In the genomic region with DNA sequence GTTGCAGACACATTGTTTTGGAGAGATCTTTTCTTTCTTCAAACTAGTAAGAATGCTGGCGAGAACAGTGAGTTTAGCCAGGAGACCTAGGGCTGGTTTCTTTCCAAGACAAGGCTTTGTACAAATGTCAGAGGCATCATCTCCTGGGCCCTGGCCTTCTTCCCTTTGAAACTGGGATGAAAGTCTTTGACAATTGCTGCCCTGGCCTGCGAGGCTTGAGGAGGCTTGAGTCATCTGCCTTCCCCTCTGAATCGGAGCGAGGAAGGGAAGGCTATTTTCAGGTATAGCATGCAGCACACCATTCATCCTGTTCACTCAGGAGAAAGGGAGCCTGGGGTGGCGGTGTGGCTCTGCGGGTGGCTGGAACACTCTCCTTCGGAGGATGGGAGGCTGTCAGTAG, we compare ENCODE assay signal across 29 cellular contexts. TPM values are rescaled to one million over a fixed set of nuclear protein-coding genes. Genes with fewer than 3 reads are reported as not detected.
A peak's percentile ranks its signal among the peaks of the same experiment; 100 is the strongest.
DNase-seq lines count a peak whose midpoint lies in the region; ATAC-seq, FAIRE-seq and TF ChIP-seq lines count a peak whose summit lies in the region.
"Had no signal": no experiment of that assay in that cellular context is flagged by ENCODE, and none has a peak within 500 bp of the region (broad histone marks: within the 10 kb centered on the region; RNA-seq: fewer than 3 reads in every experiment).

No MANE protein-coding gene starts in this region.

- peaks cover 12% of the 10 kb centered on the region for H4K20me1 ChIP-seq in astrocyte (ENCODE audit: insufficient read depth, low read length)

- peaks cover 9% of the 10 kb centered on the region for H3K27me3 Mint-ChIP-seq in astrocyte (ENCODE audit: low read depth, unreplicated experiment)
- H3K27me3 Mint-ChIP-seq: activated CD4-positive, alpha-beta T cell treated with anti-CD3 and anti-CD28 coated beads, Interleukin-2, amount 10 ng/mL, durations not matched to agents 7 days and 5 days; activated CD8-positive, alpha-beta memory T cell treated with anti-CD3 and anti-CD28 coated beads, Interleukin-2, amount 10 ng/mL, durations not matched to agents 7 days and 5 days had no signal

- no peaks in the 10 kb centered on the region for H3K79me2 ChIP-seq in astrocyte (ENCODE audit: insufficient read depth, low read length)

- H3K27ac ChIP-seq in astrocyte (ENCODE audit: low read depth, low read length), result no peak overlapping the region
- H3K27ac ChIP-seq: A549, lower lobe of right lung, right lobe of liver, thoracic aorta, vagina had no signal

- H3K9me3 Mint-ChIP-seq in astrocyte (ENCODE audit: unreplicated experiment), result peaks cover 2% of the 10 kb centered on the region
- H3K9me3 Mint-ChIP-seq: activated CD4-positive, alpha-beta T cell treated with anti-CD3 and anti-CD28 coated beads, Interleukin-2, amount 10 ng/mL, durations not matched to agents 7 days and 5 days; H9; nephron; WTC11 had no signal

- no peak overlapping the region for H3K4me2 ChIP-seq in astrocyte (ENCODE audit: low read length)
- H3K4me2 ChIP-seq: A549 had no signal

- H3K36me3 ChIP-seq in astrocyte (ENCODE audit: insufficient read depth, low read length), result no peaks in the 10 kb centered on the region
- H3K36me3 ChIP-seq: right lobe of liver, thoracic aorta had no signal

- peaks cover 7% of the 10 kb centered on the region for H3K36me3 Mint-ChIP-seq in astrocyte (ENCODE audit: low read depth, unreplicated experiment)
- H3K36me3 Mint-ChIP-seq: WTC11 had no signal

- no peak overlapping the region for H2AFZ ChIP-seq in astrocyte (ENCODE audit: low read depth, low read length)

- H3K4me1 Mint-ChIP-seq in astrocyte (ENCODE audit: low read depth, unreplicated experiment), result peaks cover 3% of the 10 kb centered on the region
- H3K4me1 Mint-ChIP-seq: activated CD4-positive, alpha-beta T cell treated with anti-CD3 and anti-CD28 coated beads, Interleukin-2, amount 10 ng/mL, durations not matched to agents 7 days and 5 days; activated CD8-positive, alpha-beta memory T cell treated with anti-CD3 and anti-CD28 coated beads, Interleukin-2, amount 10 ng/mL, durations not matched to agents 7 days and 5 days had no signal

- no peak overlapping the region for H3K9ac ChIP-seq in astrocyte (ENCODE audit: low read length)

- no peak for ATAC-seq in HG03045 (IDR thresholded peaks at IDR 0.05; ENCODE audit: unreplicated experiment)
- no peak for ATAC-seq in HG02610 (IDR thresholded peaks at IDR 0.05; ENCODE audit: unreplicated experiment)
- ATAC-seq: A549; activated CD8-positive, alpha-beta memory T cell treated with anti-CD3 and anti-CD28 coated beads, Interleukin-2, amount 10 ng/mL, durations not matched to agents 7 days and 5 days; lower lobe of right lung; Panc1; right lobe of liver; stimulated activated naive CD8-positive, alpha-beta T cell treated with anti-CD3 and anti-CD28 coated beads, Interleukin-15, Interleukin-2, amounts not matched to agents 100 U/mL and 50 U/mL, for 24 hours had no signal

- H3K27me3 ChIP-seq in astrocyte (ENCODE audit: insufficient read depth, low read length), result no peaks in the 10 kb centered on the region
- H3K27me3 ChIP-seq: right lobe of liver, vagina had no signal

- no peaks in the 10 kb centered on the region for H3K4me1 ChIP-seq in astrocyte (ENCODE audit: insufficient read depth, low read length)
- H3K4me1 ChIP-seq: A549, lower lobe of right lung, right lobe of liver, vagina had no signal

- no peak overlapping the region for H3K4me3 Mint-ChIP-seq in astrocyte (ENCODE audit: unreplicated experiment)
- H3K4me3 Mint-ChIP-seq: activated CD4-positive, alpha-beta T cell treated with anti-CD3 and anti-CD28 coated beads, Interleukin-2, amount 10 ng/mL, durations not matched to agents 7 days and 5 days; activated CD8-positive, alpha-beta memory T cell treated with anti-CD3 and anti-CD28 coated beads, Interleukin-2, amount 10 ng/mL, durations not matched to agents 7 days and 5 days; H9; nephron; WTC11 had no signal

- TF ChIP-seq CTCF in astrocyte (IDR thresholded peaks at IDR 0.05; ENCODE audit: insufficient read depth, low read depth, low read length) (no peak), fibroblast of the aortic adventitia (IDR thresholded peaks at IDR 0.05; ENCODE audit: insufficient read depth, low read length) (no peak)

- peak; percentile 20 for DNase-seq in ELF-1 (ENCODE audit: low read depth, low spot score)
- peak; percentile 25 for DNase-seq in astrocyte (ENCODE audit: low read depth)
- DNase-seq in fibroblast of the aortic adventitia (ENCODE audit: low read depth), result peak; percentile 89
- DNase-seq in retina, result peak; percentile 32
- DNase-seq in stimulated activated CD4-positive, alpha-beta T cell treated with anti-CD3 and anti-CD28 coated beads, Interleukin-1b, Interleukin-23, amount 100 ng/mL, for 48 hours, result no peak
- no peak for DNase-seq in NCI-H2196 (lab: John Stamatoyannopoulos, UW; ENCODE audit: unreplicated experiment)
- DNase-seq: activated CD4-positive, alpha-beta T cell treated with anti-CD3 and anti-CD28 coated beads, Interleukin-2, amount 10 ng/mL, durations not matched to agents 7 days and 5 days; activated CD8-positive, alpha-beta memory T cell treated with anti-CD3 and anti-CD28 coated beads, Interleukin-2, amount 10 ng/mL, durations not matched to agents 7 days and 5 days; activated naive CD4-positive, alpha-beta T cell; activated T-cell treated with anti-CD3 and anti-CD28 coated beads, Interleukin-2, amount 50 U/mL, for 48 hours; DMS153; H9; lower lobe of right lung; NCI-H1105 treated with DMSO at 0.1 percent for 48 hours; NCI-H1930; NCI-H526; right lobe of liver; SHP77 treated with DMSO at 0.1 percent for 48 hours; stimulated activated naive CD8-positive, alpha-beta T cell treated with anti-CD3 and anti-CD28 coated beads, Interleukin-15, Interleukin-2, amounts not matched to agents 100 U/mL and 50 U/mL, for 24 hours; T1000 had no signal

- H3K9me3 ChIP-seq in astrocyte (ENCODE audit: insufficient read depth, low read depth, low read length), result no peaks in the 10 kb centered on the region
- H3K9me3 ChIP-seq: A549, lower lobe of right lung, right lobe of liver, thoracic aorta, vagina had no signal

- no peak overlapping the region for H3K4me3 ChIP-seq in astrocyte (ENCODE audit: insufficient read depth, low read depth, low read length)
- no peak overlapping the region for H3K4me3 ChIP-seq in fibroblast of the aortic adventitia (ENCODE audit: low read depth, low read length)
- H3K4me3 ChIP-seq: A549, lower lobe of right lung, right lobe of liver, thoracic aorta, vagina had no signal

- no peak overlapping the region for H3K27ac Mint-ChIP-seq in astrocyte (ENCODE audit: unreplicated experiment)
- H3K27ac Mint-ChIP-seq: activated CD4-positive, alpha-beta T cell treated with anti-CD3 and anti-CD28 coated beads, Interleukin-2, amount 10 ng/mL, durations not matched to agents 7 days and 5 days; activated CD8-positive, alpha-beta memory T cell treated with anti-CD3 and anti-CD28 coated beads, Interleukin-2, amount 10 ng/mL, durations not matched to agents 7 days and 5 days had no signal

- FAIRE-seq in astrocyte (lab: Jason Lieb, UNC), result no peak
- FAIRE-seq: A549 had no signal

RNA-seq across cellular contexts. Expression of gene PARVG, which starts 21.5 kb away (rescaled TPM):
- total RNA-seq in astrocyte, result 0.23 TPM in 1 of 2 replicates, not detected in the other
- total RNA-seq in fibroblast of the aortic adventitia (ENCODE audit: low replicate concordance), result not detected in 2 replicates
- total RNA-seq: HT-29 had no signal

Comparison
In these comparisons a context has a peak if more than half of its experiments do, and no peak if none do; other contexts are left out.
1. DNase-seq: peak in ELF-1 (single experiment), astrocyte (single experiment), fibroblast of the aortic adventitia (single experiment) and retina (single experiment); none in stimulated activated CD4-positive, alpha-beta T cell treated with anti-CD3 and anti-CD28 coated beads, Interleukin-1b, Interleukin-23, amount 100 ng/mL, for 48 hours (single experiment) and NCI-H2196 (single experiment).